Comparison of ENCODE assay signal across 8 cellular contexts in the genomic region with DNA sequence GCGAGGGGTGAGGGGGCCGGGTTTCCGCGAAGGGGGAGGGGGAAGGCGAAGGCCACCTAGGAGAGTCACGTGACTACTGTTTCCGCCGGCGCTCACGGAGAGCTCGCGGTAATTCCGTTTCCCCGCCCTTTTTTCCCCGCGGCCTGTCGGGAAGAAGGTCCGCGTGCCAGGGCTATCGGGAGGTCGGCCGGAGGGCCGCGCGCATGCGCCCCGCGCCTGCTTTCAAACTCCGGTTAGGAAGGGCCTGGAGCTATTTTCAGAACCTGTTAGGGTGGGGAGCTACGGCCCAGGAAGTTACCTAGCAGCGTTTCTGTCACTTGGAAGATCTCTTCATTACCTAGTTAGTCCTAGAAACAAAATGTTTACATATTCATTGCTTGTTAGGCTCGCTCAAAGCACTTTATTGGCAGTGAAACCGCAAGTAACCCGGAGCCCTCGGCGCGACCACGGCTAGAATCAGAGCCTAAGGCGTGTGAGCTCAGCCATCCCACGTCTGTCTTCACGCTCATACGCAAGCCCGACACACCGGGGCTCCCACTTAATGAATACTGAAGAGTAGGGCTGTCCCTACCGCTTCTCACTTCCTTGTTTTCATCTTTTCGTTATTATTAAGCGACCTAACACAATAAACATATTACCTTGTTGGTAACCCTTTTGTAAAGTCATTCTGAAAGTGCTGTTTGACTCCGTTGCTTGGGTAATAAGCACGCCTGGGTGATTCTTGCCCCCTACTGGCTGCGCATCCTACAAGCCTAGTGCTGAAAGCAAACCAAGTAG. TPM values are rescaled to one million over a fixed set of nuclear protein-coding genes. Genes with fewer than 3 reads are reported as not detected.
DNase-seq lines count a peak whose midpoint lies in the region; ATAC-seq lines count a peak whose summit lies in the region.

No MANE protein-coding gene starts in this region.

- peak overlapping the region; percentile 99 for H3K27ac Mint-ChIP-seq in activated CD4-positive, alpha-beta T cell treated with anti-CD3 and anti-CD28 coated beads, Interleukin-2, amount 10 ng/mL, durations not matched to agents 24 days and 14 days

- H3K36me3 Mint-ChIP-seq in activated CD4-positive, alpha-beta T cell treated with anti-CD3 and anti-CD28 coated beads, Interleukin-2, amount 10 ng/mL, durations not matched to agents 24 days and 14 days (ENCODE audit: low read depth): peaks cover 2% of the 10 kb centered on the region

- H3K9me3 Mint-ChIP-seq in activated CD4-positive, alpha-beta T cell treated with anti-CD3 and anti-CD28 coated beads, Interleukin-2, amount 10 ng/mL, durations not matched to agents 24 days and 14 days: no peaks in the 10 kb centered on the region

- ATAC-seq in HG03460 (IDR thresholded peaks at IDR 0.05; ENCODE audit: unreplicated experiment) (peak; percentile 65), left lobe of liver (peak; percentile 85)

- no peaks in the 10 kb centered on the region for H3K27me3 Mint-ChIP-seq in activated CD4-positive, alpha-beta T cell treated with anti-CD3 and anti-CD28 coated beads, Interleukin-2, amount 10 ng/mL, durations not matched to agents 24 days and 14 days

- DNase-seq in C1 segment of cervical spinal cord (lab: John Stamatoyannopoulos, UW) (peak; percentile 94 to 99 (median 97)), GM19240 (ENCODE audit: insufficient read length, low spot score) (peak; percentile 91), NCI-H524 treated with DMSO at 0.1 percent for 48 hours (lab: John Stamatoyannopoulos, UW) (peak; percentile 89), cortex of kidney (lab: John Stamatoyannopoulos, UW) (peak; percentile 67), left lobe of liver (ENCODE audit: low spot score) (peak; percentile 99)
- DNase-seq in activated CD4-positive, alpha-beta T cell treated with anti-CD3 and anti-CD28 coated beads, Interleukin-2, amount 10 ng/mL, durations not matched to agents 24 days and 14 days: peak; percentile 99
- DNase-seq in stimulated activated CD4-positive, alpha-beta T cell treated with anti-CD3 and anti-CD28 coated beads, Interleukin-2, amount 100 ng/mL, for 4 hours (ENCODE audit: low read depth): peak; percentile 97

- intact Hi-C loops in activated CD4-positive, alpha-beta T cell treated with anti-CD3 and anti-CD28 coated beads, Interleukin-2, amount 10 ng/mL, durations not matched to agents 24 days and 14 days (cut with micrococcal nuclease): loop anchor here (1.0 to 10.0 kb wide), 11 partner anchors 19 to 839 kb away; a partner anchor contains a TSS

- peaks cover 14% of the 10 kb centered on the region for H3K4me1 Mint-ChIP-seq in activated CD4-positive, alpha-beta T cell treated with anti-CD3 and anti-CD28 coated beads, Interleukin-2, amount 10 ng/mL, durations not matched to agents 24 days and 14 days

- H3K4me3 Mint-ChIP-seq in activated CD4-positive, alpha-beta T cell treated with anti-CD3 and anti-CD28 coated beads, Interleukin-2, amount 10 ng/mL, durations not matched to agents 24 days and 14 days: peak overlapping the region; percentile 90

RNA-seq across cellular contexts. Expression of a gene that starts 0.7 kb away (rescaled TPM):
- 54.2 and 56.1 TPM in 2 replicates for total RNA-seq in activated CD4-positive, alpha-beta T cell treated with anti-CD3 and anti-CD28 coated beads, Interleukin-2, amount 10 ng/mL, durations not matched to agents 24 days and 14 days
- total RNA-seq in left lobe of liver: 13.8 TPM

RNA-seq across cellular contexts. Expression of a gene that starts 18.6 kb away (rescaled TPM):
- total RNA-seq in activated CD4-positive, alpha-beta T cell treated with anti-CD3 and anti-CD28 coated beads, Interleukin-2, amount 10 ng/mL, durations not matched to agents 24 days and 14 days: 63.7 and 67.3 TPM in 2 replicates
- 14.7 TPM for total RNA-seq in left lobe of liver

Comparison
In these comparisons a context has a peak if more than half of its experiments do, and no peak if none do; other contexts are left out.
1. Peak in every context shown above with its lines: DNase-seq and ATAC-seq.